ENCODE assay signal across 35 cellular contexts in the genomic region with DNA sequence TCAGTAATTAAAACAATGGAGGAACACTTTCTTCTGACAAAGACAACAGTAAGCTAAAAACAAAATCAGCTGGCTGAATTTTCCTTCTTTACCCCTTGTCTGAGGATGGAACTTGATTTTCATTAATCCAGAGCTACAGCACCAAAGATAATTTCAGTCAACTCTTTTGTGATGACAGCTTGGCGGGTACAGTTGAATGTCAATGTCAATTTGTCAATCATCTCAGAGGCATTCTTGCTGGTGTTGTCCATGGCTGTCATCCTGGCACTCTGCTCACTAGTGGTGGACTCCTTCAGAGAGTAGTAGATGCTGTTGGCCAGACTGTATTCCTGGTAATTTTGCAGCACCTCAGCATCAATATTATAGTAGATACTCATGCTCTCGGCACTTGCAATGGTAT.
"Had no signal": no experiment of that assay in that cellular context is flagged by ENCODE, and none has a peak within 500 bp of the region (broad histone marks: within the 10 kb centered on the region; RNA-seq: fewer than 3 reads in every experiment).

No MANE protein-coding gene starts in this region.

- H3K27ac ChIP-seq: KMS-11 had no signal

- H3K9ac ChIP-seq: KMS-11 had no signal

- H3K36me3 ChIP-seq: MG63 had no signal

- H3K4me2 ChIP-seq: KMS-11 had no signal

- H3K4me3 ChIP-seq: MG63 had no signal

- H3K27me3 ChIP-seq: MG63 had no signal

- H3K9me3 ChIP-seq: MG63 had no signal

- DNase-seq: Karpas-422, Kasumi-1, KG1, MG63, MM.1S, MV-4-11, NCI-H1048, NCI-H1092, NCI-H1092 treated with DMSO at 0.1 percent for 48 hours, NCI-H1105, NCI-H1105 treated with DMSO at 0.1 percent for 48 hours, NCI-H1417, NCI-H1417 treated with DMSO at 0.1 percent for 48 hours, NCI-H1436, NCI-H1436 treated with DMSO at 0.1 percent for 48 hours, NCI-H146, NCI-H1694, NCI-H1694 treated with DMSO at 0.1 percent for 48 hours, NCI-H187, NCI-H187 treated with DMSO at 0.1 percent for 48 hours, NCI-H1930, NCI-H2029, NCI-H2029 treated with DMSO at 0.1 percent for 48 hours, NCI-H2081, NCI-H2081 treated with DMSO at 0.1 percent for 48 hours, NCI-H2107, NCI-H2171, NCI-H2171 treated with DMSO at 0.1 percent for 48 hours, NCI-H2227 treated with DMSO at 0.1 percent for 48 hours, NCI-H226, NCI-H345, NCI-H446, NCI-H446 treated with DMSO at 0.1 percent for 48 hours, NCI-H510A had no signal
